8 cellular contexts compared by ENCODE assay signal in the genomic region with DNA sequence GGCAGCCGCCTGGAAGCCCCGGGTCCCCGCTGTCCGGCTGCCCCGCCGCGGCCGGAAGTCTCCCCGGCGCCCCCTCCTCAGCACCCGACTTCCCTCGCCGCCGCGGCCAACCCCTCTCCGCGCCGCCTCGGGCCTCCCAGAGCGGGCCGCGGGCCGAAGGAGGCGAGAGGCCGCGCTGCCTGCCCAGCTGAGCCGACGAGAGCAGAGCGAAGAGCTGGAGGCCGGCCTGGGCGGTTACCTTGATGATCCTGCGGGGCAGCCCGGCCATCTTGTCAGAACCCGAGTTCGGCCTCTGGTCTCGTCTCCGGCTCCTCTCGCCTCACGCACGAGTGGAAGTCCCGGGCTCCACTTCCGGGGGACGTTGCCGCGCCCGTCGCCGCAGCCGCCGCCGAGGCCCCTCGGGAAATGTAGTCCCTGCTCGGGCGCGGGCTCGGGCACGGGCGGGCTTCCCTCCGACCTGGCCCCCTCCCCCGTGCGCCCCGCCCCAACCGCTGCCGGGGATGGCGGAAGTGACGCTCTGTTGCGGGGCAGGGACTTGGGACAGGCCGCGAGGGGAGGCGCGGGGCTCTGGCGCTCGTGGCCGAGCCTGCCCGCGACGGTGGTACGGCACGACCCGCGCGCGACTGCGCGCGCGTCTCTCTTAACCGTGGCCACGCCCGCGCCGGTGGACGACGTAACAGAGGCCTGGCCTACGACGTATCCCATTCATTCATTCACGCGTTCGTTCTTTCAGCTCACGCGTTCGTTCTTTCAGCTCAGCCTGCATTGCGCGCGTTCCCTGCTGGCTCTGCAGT. TPM values are rescaled to one million over a fixed set of nuclear protein-coding genes. Genes with fewer than 3 reads are reported as not detected.
DNase-seq lines count a peak whose midpoint lies in the region; ATAC-seq and TF ChIP-seq lines count a peak whose summit lies in the region.

A gene with protein sequence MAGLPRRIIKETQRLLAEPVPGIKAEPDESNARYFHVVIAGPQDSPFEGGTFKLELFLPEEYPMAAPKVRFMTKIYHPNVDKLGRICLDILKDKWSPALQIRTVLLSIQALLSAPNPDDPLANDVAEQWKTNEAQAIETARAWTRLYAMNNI (minus strand): TSS at position 331 of the 794 bp plus-strand sequence. CDS start 63 bp downstream, at position 268.

- H3K27me3 Mint-ChIP-seq in T-helper 17 cell (no peaks in the 10 kb centered on the region), progenitor cell of endocrine pancreas (no peaks in the 10 kb centered on the region)

- H3K9me3 Mint-ChIP-seq in progenitor cell of endocrine pancreas (ENCODE audit: low read depth): no peaks in the 10 kb centered on the region

- H3K4me1 Mint-ChIP-seq in T-helper 17 cell (peaks cover 44% of the 10 kb centered on the region), progenitor cell of endocrine pancreas (ENCODE audit: low read depth) (peaks cover 26% of the 10 kb centered on the region)

- H3K4me1 ChIP-seq in left ventricle myocardium inferior (peaks cover 59% of the 10 kb centered on the region), upper lobe of right lung (peaks cover 16% of the 10 kb centered on the region)

- ATAC-seq in GM18499 (IDR thresholded peaks at IDR 0.05; ENCODE audit: insufficient read depth, unreplicated experiment): peak; percentile 40
- peak; percentile 66 for ATAC-seq in HG02938 (IDR thresholded peaks at IDR 0.05; ENCODE audit: unreplicated experiment)
- peak; percentile 85 for ATAC-seq in T-helper 17 cell
- peak; percentile 97 for ATAC-seq in upper lobe of right lung

- H3K27me3 ChIP-seq in left ventricle myocardium inferior (ENCODE audit: low read depth): no peaks in the 10 kb centered on the region
- H3K27me3 ChIP-seq in upper lobe of right lung: no peaks in the 10 kb centered on the region

- H3K36me3 Mint-ChIP-seq in T-helper 17 cell (ENCODE audit: low read depth) (no peaks in the 10 kb centered on the region), progenitor cell of endocrine pancreas (ENCODE audit: insufficient read depth) (no peaks in the 10 kb centered on the region)

- TF ChIP-seq CTCF in left ventricle myocardium inferior (IDR thresholded peaks at IDR 0.05; ENCODE audit: borderline replicate concordance) (no peak), progenitor cell of endocrine pancreas (IDR thresholded peaks at IDR 0.05; ENCODE audit: unreplicated experiment) (no peak), upper lobe of right lung (IDR thresholded peaks at IDR 0.05) (no peak)

- H3K4me3 ChIP-seq in left ventricle myocardium inferior (peak within 1 kb of the TSS; percentile 98), upper lobe of right lung (peak within 1 kb of the TSS; percentile 96)

- intact Hi-C loops in left ventricle myocardium inferior (cut with micrococcal nuclease): no loop called here
- intact Hi-C loops in upper lobe of right lung (cut with DNase I): no loop called here

- H3K27ac ChIP-seq in left ventricle myocardium inferior (replicated peaks): peak within 1 kb of the TSS; percentile 93
- H3K27ac ChIP-seq in upper lobe of right lung: peak within 1 kb of the TSS; percentile 96

- H3K9me3 ChIP-seq in T-helper 17 cell (ENCODE audit: control insufficient read depth, low read length, poor library complexity, severe bottlenecking): no peaks in the 10 kb centered on the region
- no peaks in the 10 kb centered on the region for H3K9me3 ChIP-seq in left ventricle myocardium inferior (replicated peaks)
- no peaks in the 10 kb centered on the region for H3K9me3 ChIP-seq in upper lobe of right lung

- H3K36me3 ChIP-seq in left ventricle myocardium inferior (no peaks in the 10 kb centered on the region), upper lobe of right lung (no peaks in the 10 kb centered on the region)

- H3K4me3 Mint-ChIP-seq in T-helper 17 cell (peak within 1 kb of the TSS; percentile 97), progenitor cell of endocrine pancreas (ENCODE audit: low read depth) (peak within 1 kb of the TSS; percentile 95)

- H3K27ac Mint-ChIP-seq in T-helper 17 cell: peak within 1 kb of the TSS; percentile 99
- H3K27ac Mint-ChIP-seq in progenitor cell of endocrine pancreas: peak within 1 kb of the TSS; percentile 99

- DNase-seq in NCI-H187 (lab: John Stamatoyannopoulos, UW) (peak; percentile 86 to 94), T-helper 17 cell (peak; percentile 96 to 98 (median 96)), amygdala (lab: John Stamatoyannopoulos, UW) (peak; percentile 73 to 98 (median 95)), left ventricle myocardium inferior (peak; percentile 96), progenitor cell of endocrine pancreas (ENCODE audit: low spot score, unreplicated experiment) (peak; percentile 97), upper lobe of right lung (peak; percentile 99)

RNA-seq across cellular contexts. Expression of the gene that starts here (rescaled TPM):
- total RNA-seq in T-helper 17 cell (10 to 100 TPM; 94.1 to 99.6 TPM), left ventricle myocardium inferior (86.3 TPM), progenitor cell of endocrine pancreas (129 TPM in 2 replicates), upper lobe of right lung (65.9 TPM)

Comparison
In these comparisons a context has a peak if more than half of its experiments do, and no peak if none do; other contexts are left out.
1. Peak in every context shown above with its lines: DNase-seq, ATAC-seq, H3K4me3 ChIP-seq and H3K27ac ChIP-seq.
2. ATAC-seq: peak in every context shown above with its lines; median percentile 97 in upper lobe of right lung; 85 in T-helper 17 cell; 66 in HG02938; 40 in GM18499.